ENCODE assay signal across 18 cellular contexts in the genomic region with DNA sequence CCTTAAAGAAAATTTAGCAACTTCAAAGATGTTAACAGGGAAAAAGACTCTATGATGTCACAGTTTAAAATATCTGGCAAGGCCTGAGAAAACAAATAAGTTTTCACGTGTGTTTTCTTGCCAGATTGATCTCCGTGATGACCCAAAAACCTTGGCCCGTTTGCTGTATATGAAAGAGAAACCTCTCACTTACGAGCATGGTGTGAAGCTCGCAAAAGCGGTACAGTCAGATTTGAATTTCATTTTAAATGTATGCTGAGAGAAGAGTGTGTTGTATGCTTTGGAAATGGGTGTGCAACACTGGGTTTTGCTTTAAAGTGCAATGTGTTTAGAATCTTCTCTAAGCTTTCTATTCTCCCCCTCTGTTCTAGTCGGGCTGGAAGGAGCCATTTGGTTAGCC. TPM values are rescaled to one million over a fixed set of nuclear protein-coding genes. Genes with fewer than 3 reads are reported as not detected.
DNase-seq lines count a peak whose midpoint lies in the region; ATAC-seq and TF ChIP-seq lines count a peak whose summit lies in the region.
"Had no signal": no experiment of that assay in that cellular context is flagged by ENCODE, and none has a peak within 500 bp of the region (broad histone marks: within the 10 kb centered on the region; RNA-seq: fewer than 3 reads in every experiment).

No MANE protein-coding gene starts in this region.

- intact Hi-C loops in left ventricle myocardium inferior (cut with micrococcal nuclease), result no loop called here
- intact Hi-C loops in heart right ventricle (cut with DNase I), result no loop called here
- intact Hi-C loops in esophagus muscularis mucosa (cut with DNase I), result no loop called here
- intact Hi-C loops in CD14-positive monocyte (cut with micrococcal nuclease), result no loop called here

- peak overlapping the region; percentile 2 for H3K27ac ChIP-seq in left ventricle myocardium inferior (replicated peaks)
- H3K27ac ChIP-seq in heart right ventricle, result peak overlapping the region in 3 of 10 donors; percentile 13 to 38 (median 28)
- H3K27ac ChIP-seq in esophagus muscularis mucosa (replicated peaks in 1 of 4), result peak overlapping the region in 3 of 4 donors; percentile 33 to 68 (median 55)
- H3K27ac ChIP-seq in urinary bladder (ENCODE audit: low read depth), result no peak overlapping the region

- no peak overlapping the region for H3K27ac Mint-ChIP-seq in CD14-positive monocyte
- H3K27ac Mint-ChIP-seq: activated naive CD4-positive, alpha-beta T cell treated with anti-CD3 and anti-CD28 coated beads, Interleukin-2, amount 50 U/mL, for 24 hours; GM23338; memory B cell had no signal

- H3K4me1 Mint-ChIP-seq in CD14-positive monocyte, result no peaks in the 10 kb centered on the region
- H3K4me1 Mint-ChIP-seq: activated naive CD4-positive, alpha-beta T cell treated with anti-CD3 and anti-CD28 coated beads, Interleukin-2, amount 50 U/mL, for 24 hours; GM23338; memory B cell had no signal

- WGBS in heart right ventricle, 2 donors, result 66 to 67% methylated on average over 7 of the region's 7 CpGs
- 52% methylated on average over 7 of the region's 7 CpGs for WGBS in esophagus muscularis mucosa
- 42% methylated on average over 7 of the region's 7 CpGs for WGBS in urinary bladder

- ATAC-seq in heart right ventricle, result no peak
- ATAC-seq in HG02798 (IDR thresholded peaks at IDR 0.05; ENCODE audit: poor library complexity, unreplicated experiment), result peak; percentile 78
- no peak for ATAC-seq in esophagus mucosa
- ATAC-seq: GM23338 had no signal

- H3K9me3 Mint-ChIP-seq in CD14-positive monocyte, result no peaks in the 10 kb centered on the region
- H3K9me3 Mint-ChIP-seq: activated naive CD4-positive, alpha-beta T cell treated with anti-CD3 and anti-CD28 coated beads, Interleukin-2, amount 50 U/mL, for 24 hours; GM23338; memory B cell had no signal

- H3K4me3 Mint-ChIP-seq in CD14-positive monocyte, result no peak overlapping the region
- H3K4me3 Mint-ChIP-seq: activated naive CD4-positive, alpha-beta T cell treated with anti-CD3 and anti-CD28 coated beads, Interleukin-2, amount 50 U/mL, for 24 hours; GM23338; memory B cell had no signal

- H3K4me1 ChIP-seq in left ventricle myocardium inferior (no peaks in the 10 kb centered on the region), heart right ventricle (peaks cover 0 to 7% (median 0%) of the 10 kb centered on the region in 9 donors), esophagus muscularis mucosa (peaks cover 0 to 32% (median 23%) of the 10 kb centered on the region in 4 donors), urinary bladder (ENCODE audit: insufficient read depth) (no peaks in the 10 kb centered on the region)
- H3K4me1 ChIP-seq: BE2C, Peyer's patch had no signal

- TF ChIP-seq EP300 in esophagus muscularis mucosa (IDR thresholded peaks at IDR 0.05), result no peak

- H3K9me3 ChIP-seq in left ventricle myocardium inferior (replicated peaks) (no peaks in the 10 kb centered on the region), heart right ventricle (no peaks in the 10 kb centered on the region), esophagus muscularis mucosa (no peaks in the 10 kb centered on the region)
- H3K9me3 ChIP-seq: BE2C, Peyer's patch had no signal

- no peaks in the 10 kb centered on the region for H3K36me3 Mint-ChIP-seq in CD14-positive monocyte
- H3K36me3 Mint-ChIP-seq: activated naive CD4-positive, alpha-beta T cell treated with anti-CD3 and anti-CD28 coated beads, Interleukin-2, amount 50 U/mL, for 24 hours; memory B cell had no signal

- H3K4me3 ChIP-seq in left ventricle myocardium inferior, result no peak overlapping the region
- no peak overlapping the region for H3K4me3 ChIP-seq in heart right ventricle
- peak overlapping the region in 3 of 4 donors; percentile 23 to 32 (median 28) for H3K4me3 ChIP-seq in esophagus muscularis mucosa
- peak overlapping the region; percentile 4 for H3K4me3 ChIP-seq in urinary bladder (ENCODE audit: low read depth, low read length)
- H3K4me3 ChIP-seq: GM23338, Peyer's patch had no signal

- TF ChIP-seq POLR2A in esophagus muscularis mucosa (IDR thresholded peaks at IDR 0.05; ENCODE audit: low read depth), result no peak

- H3K36me3 ChIP-seq in left ventricle myocardium inferior (peaks cover 41% of the 10 kb centered on the region), heart right ventricle (peaks cover 0 to 77% (median 4%) of the 10 kb centered on the region in 9 donors), esophagus muscularis mucosa (peaks cover 0 to 40% (median 17%) of the 10 kb centered on the region in 4 donors), urinary bladder (ENCODE audit: insufficient read depth) (no peaks in the 10 kb centered on the region)
- H3K36me3 ChIP-seq: BE2C, Peyer's patch had no signal

- TF ChIP-seq CTCF in left ventricle myocardium inferior (IDR thresholded peaks at IDR 0.05; ENCODE audit: borderline replicate concordance) (no peak), heart right ventricle (IDR thresholded peaks at IDR 0.05) (no peak), esophagus muscularis mucosa (IDR thresholded peaks at IDR 0.05) (no peak), CD14-positive monocyte (IDR thresholded peaks at IDR 0.05) (no peak)

- H3K27me3 Mint-ChIP-seq in CD14-positive monocyte (ENCODE audit: low read depth in 3 of 3), result peaks cover 0 to 5% (median 1%) of the 10 kb centered on the region in 3 donors

- DNase-seq in left ventricle myocardium inferior (no peak), heart right ventricle (no peak), esophagus muscularis mucosa (ENCODE audit: extremely low spot score) (no peak), CD14-positive monocyte (ENCODE audit: low spot score) (no peak)
- no peak for DNase-seq in stimulated activated CD8-positive, alpha-beta memory T cell treated with anti-CD3 and anti-CD28 coated beads, Interleukin-4, amount 100 ng/mL, for 48 hours
- DNase-seq: BE2C, caudate nucleus, EL, Peyer's patch had no signal

- no peaks in the 10 kb centered on the region for H3K27me3 ChIP-seq in left ventricle myocardium inferior (ENCODE audit: low read depth)
- H3K27me3 ChIP-seq in heart right ventricle, result no peaks in the 10 kb centered on the region
- H3K27me3 ChIP-seq in esophagus muscularis mucosa, result no peaks in the 10 kb centered on the region
- H3K27me3 ChIP-seq: Peyer's patch had no signal

RNA-seq across cellular contexts. Expression of a gene that starts 35.7 kb away (rescaled TPM):
- not detected for total RNA-seq in left ventricle myocardium inferior
- not detected for total RNA-seq in heart right ventricle
- polyA plus RNA-seq in heart right ventricle, result not detected
- not detected for total RNA-seq in esophagus muscularis mucosa
- not detected for total RNA-seq in urinary bladder
- not detected for polyA plus RNA-seq in urinary bladder
- polyA plus RNA-seq in CD14-positive monocyte, result not detected
- not detected for total RNA-seq in esophagus mucosa
- total RNA-seq: GM23338; NCI-H460; osteocyte; Peyer's patch; T-helper 2 cell treated with Interferon-gamma antibody and Interleukin-4, amounts not matched to agents 100 ng/mL and 5 ng/mL, for 36 hours had no signal
- polyA plus RNA-seq: GM23338 had no signal

Comparison
In these comparisons a context has a peak if more than half of its experiments do, and no peak if none do; other contexts are left out.
1. H3K4me3 ChIP-seq: peak in esophagus muscularis mucosa (3 of 4) and urinary bladder (single experiment); none in left ventricle myocardium inferior (single experiment) and heart right ventricle (0 of 10).